Comparison of ENCODE assay signal across 1 cellular context in genomic region chr22:48248901-48249455, GRCh38.
TF ChIP-seq lines count a peak whose summit lies in the region.

No MANE protein-coding gene starts in this region.

TF ChIP-seq in HepG2, 621 proteins besides CTCF, POLR2A, EP300 and RAD21 (continued from another document):
- TF ChIP-seq ZNF646 (CRISPR knock-in tag; IDR thresholded peaks at IDR 0.05) (no peak), MNT (IDR thresholded peaks at IDR 0.05) (no peak), ZNF501 (CRISPR knock-in tag; IDR thresholded peaks at IDR 0.05) (no peak), ZNF790 (CRISPR knock-in tag; IDR thresholded peaks at IDR 0.05; ENCODE audit: borderline replicate concordance) (no peak)
